Comparison of ENCODE assay signal across 10 cellular contexts in genomic region chr5:40277161-40277906, GRCh38.
DNase-seq lines count a peak whose midpoint lies in the region; ATAC-seq and TF ChIP-seq lines count a peak whose summit lies in the region.
"Had no signal": no experiment of that assay in that cellular context is flagged by ENCODE, and none has a peak within 500 bp of the region (broad histone marks: within the 10 kb centered on the region; RNA-seq: fewer than 3 reads in every experiment).

No MANE protein-coding gene starts in this region.

- H3K4me3 ChIP-seq in esophagus squamous epithelium (no peak overlapping the region), brain microvascular endothelial cell (ENCODE audit: low read depth, low read length) (no peak overlapping the region), H7 (ENCODE audit: insufficient read depth, low read depth, low read length) (no peak overlapping the region)

- H3K9me3 Mint-ChIP-seq in HFFc6 = no peaks in the 10 kb centered on the region

- H3K9me3 ChIP-seq in T-helper 17 cell (ENCODE audit: control insufficient read depth, low read length, poor library complexity, severe bottlenecking) (no peaks in the 10 kb centered on the region), esophagus squamous epithelium (no peaks in the 10 kb centered on the region)

- TF ChIP-seq CTCF in HFFc6 (IDR thresholded peaks at IDR 0.05) = no peak
- TF ChIP-seq CTCF in esophagus squamous epithelium (IDR thresholded peaks at IDR 0.05) = no peak
- no peak for TF ChIP-seq CTCF in brain microvascular endothelial cell (IDR thresholded peaks at IDR 0.05; ENCODE audit: low read depth, low read length, missing control alignments)

- in situ Hi-C loops in brain microvascular endothelial cell (cut with HindIII; ENCODE audit: low pct_ligation_motif_present, low sequenced_read_pairs) = no loop called here

- H3K27me3 ChIP-seq in esophagus squamous epithelium = no peaks in the 10 kb centered on the region
- H3K27me3 ChIP-seq in brain microvascular endothelial cell (replicated peaks) = no peaks in the 10 kb centered on the region
- H3K27me3 ChIP-seq in H7 (ENCODE audit: control insufficient read depth, insufficient read depth, low read length) = no peaks in the 10 kb centered on the region

- no peaks in the 10 kb centered on the region for H3K36me3 ChIP-seq in esophagus squamous epithelium
- no peaks in the 10 kb centered on the region for H3K36me3 ChIP-seq in brain microvascular endothelial cell (replicated peaks)
- no peaks in the 10 kb centered on the region for H3K36me3 ChIP-seq in H7 (replicated peaks; ENCODE audit: control insufficient read depth, insufficient read depth, low read length)

- H3K4me1 ChIP-seq in esophagus squamous epithelium = peaks cover 0 to 8% (median 0%) of the 10 kb centered on the region in 3 donors

- 68 to 80% methylated on average over 4 of the region's 4 CpGs for WGBS in esophagus squamous epithelium, 2 donors

- ATAC-seq in GM18867 (IDR thresholded peaks at IDR 0.05; ENCODE audit: unreplicated experiment) (peak; percentile 57), T-helper 17 cell (peak; percentile 79)

- H3K27me3 Mint-ChIP-seq in HFFc6 (ENCODE audit: insufficient read depth) (no peaks in the 10 kb centered on the region; the same call in 1 of the 2 replicates), T-helper 17 cell (no peaks in the 10 kb centered on the region)

- H3K36me3 Mint-ChIP-seq in HFFc6 (ENCODE audit: low read depth) = no peaks in the 10 kb centered on the region
- H3K36me3 Mint-ChIP-seq in T-helper 17 cell (ENCODE audit: low read depth) = no peaks in the 10 kb centered on the region

- intact Hi-C loops in esophagus squamous epithelium (cut with DNase I) = no loop called here

- H3K4me1 Mint-ChIP-seq in HFFc6 (ENCODE audit: low read depth) (peaks cover 64% of the 10 kb centered on the region), T-helper 17 cell (peaks cover 29% of the 10 kb centered on the region)

- no peak overlapping the region for H3K27ac ChIP-seq in esophagus squamous epithelium
- H3K27ac ChIP-seq in brain microvascular endothelial cell = no peak overlapping the region

- DNase-seq in HFFc6 (no peak), T-helper 17 cell (no peak), esophagus squamous epithelium (lab: John Stamatoyannopoulos, UW) (no peak), brain microvascular endothelial cell (no peak), SW480 (ENCODE audit: low spot score) (no peak), H7 (no peak)
- peak; percentile 62 for DNase-seq in stimulated activated CD4-positive, alpha-beta T cell treated with anti-CD3 and anti-CD28 coated beads, Interleukin-15, amount 100 ng/mL, for 24 hours
- DNase-seq: effector CD4-positive, alpha-beta T cell; NCI-H2171 treated with DMSO at 0.1 percent for 48 hours had no signal

- H3K4me3 Mint-ChIP-seq in HFFc6 = peak overlapping the region; percentile 22
- H3K4me3 Mint-ChIP-seq in T-helper 17 cell = peak overlapping the region; percentile 80

- H3K27ac Mint-ChIP-seq in HFFc6 (no peak overlapping the region), T-helper 17 cell (peak overlapping the region; percentile 98)

- no peak for TF ChIP-seq POLR2A in esophagus squamous epithelium (IDR thresholded peaks at IDR 0.05)
